In the genomic region with DNA sequence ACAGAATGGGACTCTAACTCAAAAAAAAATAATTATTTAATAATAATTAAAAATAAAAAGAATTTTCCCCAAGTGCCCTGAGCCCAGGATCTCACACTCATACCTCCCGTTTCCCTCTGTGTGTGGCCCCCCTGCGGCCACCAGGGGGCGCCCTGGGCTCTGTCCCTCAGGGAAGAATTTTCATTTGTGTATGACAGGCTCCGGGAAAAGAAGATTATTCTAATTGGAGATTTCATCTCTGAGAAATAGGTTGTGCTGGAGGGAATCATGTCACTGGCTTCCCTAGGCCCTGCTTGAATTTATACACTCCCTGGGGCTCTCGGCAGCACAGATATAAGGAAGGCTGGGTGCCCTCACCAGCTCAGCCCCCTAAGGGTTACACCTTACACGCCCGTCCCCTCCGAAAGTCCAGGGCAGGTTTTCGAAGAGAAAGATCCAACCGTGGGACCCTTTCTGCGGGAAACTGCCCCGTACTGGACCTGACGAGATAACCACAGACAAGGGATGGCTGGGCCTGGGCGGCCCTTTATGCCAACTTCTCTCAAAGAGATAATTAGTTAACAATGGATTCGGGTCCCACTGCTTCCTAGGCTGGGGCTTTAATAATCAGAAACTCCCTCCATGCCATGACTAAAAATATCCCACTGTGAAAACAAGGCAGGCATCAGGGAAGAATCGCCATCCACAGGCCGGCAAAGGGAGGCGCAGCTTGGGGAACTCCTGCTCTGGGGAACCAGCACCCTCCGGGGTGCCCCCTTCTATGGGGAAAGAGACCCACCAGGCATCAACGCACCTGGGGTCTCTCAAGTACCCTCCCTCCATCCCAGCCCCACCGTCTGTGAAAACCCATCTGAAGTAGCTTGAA, we compare ENCODE assay signal across 8 cellular contexts.
DNase-seq lines count a peak whose midpoint lies in the region; ATAC-seq, FAIRE-seq and TF ChIP-seq lines count a peak whose summit lies in the region.

No MANE protein-coding gene starts in this region.

- peaks cover 2% of the 10 kb centered on the region for H3K36me3 Mint-ChIP-seq in osteocyte (ENCODE audit: unreplicated experiment)

- ATAC-seq in HG02588 (IDR thresholded peaks at IDR 0.05; ENCODE audit: unreplicated experiment): no peak

- 54% methylated on average over 19 of the region's 21 CpGs for WGBS in suprapubic skin

- TF ChIP-seq CTCF in LNCAP (IDR thresholded peaks at IDR 0.05) (peak; percentile 92), osteocyte (IDR thresholded peaks at IDR 0.05) (peak; percentile 97), suprapubic skin (IDR thresholded peaks at IDR 0.05) (peak; percentile 82 to 96)

- H3K27me3 ChIP-seq in SJSA1 (replicated peaks): no peaks in the 10 kb centered on the region
- H3K27me3 ChIP-seq in suprapubic skin: no peaks in the 10 kb centered on the region

- H3K27ac ChIP-seq in SJSA1 (no peak overlapping the region), suprapubic skin (no peak overlapping the region)

- H3K4me1 Mint-ChIP-seq in osteocyte (ENCODE audit: unreplicated experiment): peaks cover 5% of the 10 kb centered on the region

- TF ChIP-seq POLR2A in suprapubic skin (IDR thresholded peaks at IDR 0.05): no peak

- no peaks in the 10 kb centered on the region for H3K9me3 Mint-ChIP-seq in osteocyte (ENCODE audit: unreplicated experiment)

- peak; percentile 65 for DNase-seq in Daoy (ENCODE audit: low read depth)
- peak; percentile 46 to 56 for DNase-seq in SJSA1 (ENCODE audit: low read depth in 1 of 2, low spot score in 2 of 2)
- peak; percentile 75 for DNase-seq in activated gamma-delta T cell treated with Interleukin-2 at 50 U/mL for 16 hours
- DNase-seq in frontal cortex (ENCODE audit: low spot score in 2 of 2): peak; percentile 70 to 85
- peak; percentile 93 for DNase-seq in osteocyte (ENCODE audit: extremely low spot score, unreplicated experiment)
- DNase-seq in suprapubic skin (ENCODE audit: low spot score in 2 of 2): peak in 1 of 2 donors; percentile 74

- H3K4me1 ChIP-seq in SJSA1 (replicated peaks) (0 out of 2 replicates have a peak, but pooled peaks cover 3% of the 10 kb centered on the region), suprapubic skin (peaks cover 4% of the 10 kb centered on the region)

- no peak overlapping the region for H3K4me3 Mint-ChIP-seq in osteocyte (ENCODE audit: unreplicated experiment)

- H3K4me3 ChIP-seq in SJSA1: no peak overlapping the region
- H3K4me3 ChIP-seq in suprapubic skin: no peak overlapping the region

- H3K9me3 ChIP-seq in SJSA1 (replicated peaks) (no peaks in the 10 kb centered on the region), suprapubic skin (no peaks in the 10 kb centered on the region)

- H3K27me3 Mint-ChIP-seq in osteocyte (ENCODE audit: unreplicated experiment): no peaks in the 10 kb centered on the region

- no peak for TF ChIP-seq EP300 in suprapubic skin (IDR thresholded peaks at IDR 0.05)

- H3K36me3 ChIP-seq in SJSA1: no peaks in the 10 kb centered on the region
- H3K36me3 ChIP-seq in suprapubic skin: peaks cover 14% of the 10 kb centered on the region

- H3K27ac Mint-ChIP-seq in osteocyte (ENCODE audit: unreplicated experiment): no peak overlapping the region

- peak; percentile 69 for FAIRE-seq in frontal cortex (lab: Jason Lieb, UNC)
